8 cellular contexts compared by ENCODE assay signal in the genomic region with DNA sequence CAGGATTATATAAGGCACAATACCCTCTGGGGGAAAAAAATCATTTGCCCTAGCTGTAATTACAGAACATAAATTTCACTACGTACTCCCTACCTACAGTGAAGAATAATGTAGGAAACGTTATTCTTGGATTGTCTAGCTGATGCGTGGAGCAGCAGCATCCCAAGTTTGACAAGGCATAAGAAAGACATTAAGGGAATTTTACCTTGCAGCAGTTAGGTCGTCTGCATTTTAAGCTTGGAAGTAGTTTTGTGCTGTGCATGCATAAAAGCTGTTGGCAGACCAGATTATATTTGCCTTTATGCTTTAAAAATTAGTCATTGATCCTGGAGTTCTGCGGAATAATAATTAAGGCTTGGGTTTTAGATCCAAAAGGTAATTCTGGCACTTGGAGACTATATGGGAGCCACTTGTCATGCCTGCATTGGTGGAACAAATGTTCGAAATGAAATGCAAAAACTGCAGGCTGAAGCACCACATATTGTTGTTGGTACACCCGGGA. TPM values are rescaled to one million over a fixed set of nuclear protein-coding genes. Genes with fewer than 3 reads are reported as not detected.
DNase-seq lines count a peak whose midpoint lies in the region; ATAC-seq, FAIRE-seq and TF ChIP-seq lines count a peak whose summit lies in the region.

No MANE protein-coding gene starts in this region.

- ATAC-seq in heart left ventricle, result no peak
- no peak for ATAC-seq in K562
- no peak for ATAC-seq in memory B cell (ENCODE audit: low read depth)
- ATAC-seq in GM18520 (IDR thresholded peaks at IDR 0.05; ENCODE audit: unreplicated experiment), result no peak

- BruUV-seq in K562 (replicated peaks; lab: Mats Ljungman, UMichigan), result no TSS peak

- TF ChIP-seq POLR2A in heart left ventricle (IDR thresholded peaks at IDR 0.05) (no peak), K562 (conservative IDR thresholded peaks at IDR 0.05) (peak; percentile 19; the same call in 1 of the 2 replicates), vagina (IDR thresholded peaks at IDR 0.05) (no peak)

- WGBS in heart left ventricle, 4 donors, result 19 to 25% (median 23%) methylated on average over 7 of the region's 7 CpGs
- under 1% methylated on average over 7 of the region's 7 CpGs for WGBS in K562 (ENCODE audit: insufficient coverage, low coverage, missing lambda C conversion rate)

- no peak for TF ChIP-seq EP300 in K562 (IDR thresholded peaks at IDR 0.05; ENCODE audit: low read length)

- CTCF ChIA-PET in K562 (lab: Yijun Ruan, JAX; ENCODE audit: low intra/inter-chr PET ratio), result no interaction called here

- H3K36me3 ChIP-seq in heart left ventricle (peaks cover 6 to 68% (median 63%) of the 10 kb centered on the region in 9 donors), K562 (ENCODE audit: control insufficient read depth, insufficient read depth, low read length) (peaks cover 70% of the 10 kb centered on the region), vagina (peaks cover 0 to 60% of the 10 kb centered on the region in 2 donors)

- POLR2A ChIA-PET in K562 (lab: Yijun Ruan, JAX), result interaction anchor here (0.6 to 2.8 kb wide), 14 partner anchors 12 to 354 kb away, joined by 3 to 19 read pairs (median 4); a partner anchor contains a TSS

- H3K4me3 ChIP-seq in heart left ventricle, result peak overlapping the region; percentile 71 to 97 (median 84)
- peak overlapping the region; percentile 81 for H3K4me3 ChIP-seq in K562
- peak overlapping the region; percentile 60 to 76 for H3K4me3 ChIP-seq in vagina

- H3K27ac Mint-ChIP-seq in memory B cell, result peak overlapping the region; percentile 97

- no peak overlapping the region for H3K27ac ChIP-seq in heart left ventricle
- peak overlapping the region; percentile 99 for H3K27ac ChIP-seq in K562 (ENCODE audit: extremely low read depth, low read depth, low read length)
- no peak overlapping the region for H3K27ac ChIP-seq in vagina

- DNase-seq in heart left ventricle, result no peak
- no peak for DNase-seq in cardiac septum (ENCODE audit: low spot score)
- no peak for DNase-seq in K562 (ENCODE audit: extremely low read depth in 1 of 4, low spot score in 3 of 4)
- DNase-seq in memory B cell (ENCODE audit: low spot score in 2 of 2), result no peak
- DNase-seq in vagina (ENCODE audit: extremely low spot score in 2 of 2), result no peak
- no peak for DNase-seq in AG08395 (ENCODE audit: low spot score)
- no peak for DNase-seq in NCI-H1694 treated with DMSO at 0.1 percent for 48 hours (lab: John Stamatoyannopoulos, UW)

- in situ Hi-C loops in K562 (cut with MboI), result no loop called here

- peak overlapping the region; percentile 91 for H3K4me3 Mint-ChIP-seq in memory B cell

- TF ChIP-seq CTCF in heart left ventricle (IDR thresholded peaks at IDR 0.05) (no peak), K562 (IDR thresholded peaks at IDR 0.05 in 2 of 3, conservative IDR thresholded peaks at IDR 0.05 in 1 of 3; ENCODE audit: insufficient read depth in 2 of 3, low read depth in 1 of 3, low read length in 3 of 3) (no peak), vagina (IDR thresholded peaks at IDR 0.05) (no peak)

- no peaks in the 10 kb centered on the region for H3K27me3 Mint-ChIP-seq in memory B cell

- H3K4me2 ChIP-seq in K562 (ENCODE audit: insufficient read depth, low read length), result peak overlapping the region; percentile 99

- no peaks in the 10 kb centered on the region for H3K9me3 ChIP-seq in heart left ventricle
- no peaks in the 10 kb centered on the region for H3K9me3 ChIP-seq in K562 (replicated peaks; ENCODE audit: control insufficient read depth, insufficient read depth, low read depth, low read length)
- H3K9me3 ChIP-seq in vagina, result no peaks in the 10 kb centered on the region

- peaks cover 63% of the 10 kb centered on the region for H4K20me1 ChIP-seq in K562 (replicated peaks; ENCODE audit: control insufficient read depth, insufficient read depth, low read length)

- H3K9me3 Mint-ChIP-seq in memory B cell, result no peaks in the 10 kb centered on the region

- intact Hi-C loops in heart left ventricle (cut with DNase I), result loop anchor here in 1 of 10 donors (10.0 kb wide), 1 partner anchor 851 kb away; a partner anchor contains a TSS
- intact Hi-C loops in cardiac septum (cut with DNase I), result loop anchor here (2.0 kb wide), 1 partner anchor 21 kb away; a partner anchor contains a TSS
- intact Hi-C loops in K562 (cut with micrococcal nuclease), result no loop called here
- intact Hi-C loops in vagina (cut with DNase I), result no loop called here

- peaks cover 68% of the 10 kb centered on the region for H3K79me2 ChIP-seq in K562 (ENCODE audit: control insufficient read depth, insufficient read depth, low read length)

- H3K27me3 ChIP-seq in heart left ventricle (no peaks in the 10 kb centered on the region), K562 (ENCODE audit: control insufficient read depth in 2 of 2, insufficient read depth in 2 of 2, low read length in 2 of 2) (no peaks in the 10 kb centered on the region), vagina (no peaks in the 10 kb centered on the region)

- no peak overlapping the region for H2AFZ ChIP-seq in K562 (ENCODE audit: low read depth, low read length)

- H3K4me1 ChIP-seq in heart left ventricle (peaks cover 7 to 63% (median 40%) of the 10 kb centered on the region in 12 donors), K562 (replicated peaks in 1 of 2; ENCODE audit: control insufficient read depth in 2 of 2, insufficient read depth in 2 of 2, low read length in 2 of 2) (peaks cover 4 to 18% of the 10 kb centered on the region in 2 experiments; a peak in 3 of 5 replicates), vagina (peaks cover 51% of the 10 kb centered on the region)

- no peak for FAIRE-seq in K562 (lab: Jason Lieb, UNC)

- no peak for TF ChIP-seq RAD21 in K562 (CRISPR knock-in tag; conservative IDR thresholded peaks at IDR 0.05 in 1 of 2, IDR thresholded peaks at IDR 0.05 in 1 of 2)

- no peaks in the 10 kb centered on the region for H3K9me1 ChIP-seq in K562 (ENCODE audit: control insufficient read depth, insufficient read depth, low read length)

- peaks cover 44% of the 10 kb centered on the region for H3K36me3 Mint-ChIP-seq in memory B cell

- H3K9ac ChIP-seq in K562 (ENCODE audit: insufficient read depth in 1 of 2, low read depth in 2 of 2, low read length in 2 of 2), result peak overlapping the region; percentile 57 to 100

- peaks cover 44% of the 10 kb centered on the region for H3K4me1 Mint-ChIP-seq in memory B cell

RNA-seq across cellular contexts. Expression of a gene that starts 2.2 kb away (rescaled TPM):
- total RNA-seq in heart left ventricle (100 to 1,000 TPM; 291 to 496 (median 375) TPM), cardiac septum (361 TPM), K562 (2014; rRNA removed) (307 and 311 TPM in 2 replicates), K562 (2014; rRNA removed; fragmentation: Illumina TruSeq; extraction: Trizol) (509 and 525 TPM in 2 replicates), K562 (2015; rRNA removed; fragmentation: Illumina TruSeq; extraction: Trizol) (454 and 491 TPM in 2 replicates), K562 (2021) (314 and 345 TPM in 2 replicates), vagina (375 TPM)
- polyA plus RNA-seq in heart left ventricle (100 to 1,000 TPM; 255 to 330 TPM), K562 (2011; rRNA removed) (610 and 754 TPM in 2 replicates), K562 (2014; fragmentation: Illumina TruSeq; extraction: Trizol) (348 and 435 TPM in 2 replicates), K562 (2014; fragmentation: Nextera tagmentation; extraction: Ambion mirVana) (100 to 1,000 TPM; 329 to 333 TPM), K562 (2014; rRNA removed) (486 and 488 TPM in 2 replicates)
- 907 and 2,185 TPM in 2 replicates for total RNA-seq in K562 (2011; cell fraction: chromatin; rRNA removed; ENCODE audit: low replicate concordance)
- 596 and 759 TPM in 2 replicates for total RNA-seq in K562 (2011; cell fraction: nucleolus; rRNA removed)
- 826 and 984 TPM in 2 replicates for total RNA-seq in K562 (2011; cell fraction: nucleoplasm; rRNA removed)
- 99.9 and 649 TPM in 2 replicates for polyA plus RNA-seq in K562 (2011; cell fraction: cytosol; rRNA removed)
- 835 and 1,465 TPM in 2 replicates for polyA plus RNA-seq in K562 (2011; cell fraction: nucleus; rRNA removed)
- 245 and 306 TPM in 2 replicates for polyA plus RNA-seq in K562 (2012)
- 799 and 873 TPM in 2 replicates for polyA minus RNA-seq in K562 (2011; rRNA and poly(A)+ RNA removed)
- polyA minus RNA-seq in K562 (2011; cell fraction: cytosol; rRNA and poly(A)+ RNA removed), result 331 and 423 TPM in 2 replicates
- 872 and 1,595 TPM in 2 replicates for polyA minus RNA-seq in K562 (2011; cell fraction: nucleus; rRNA and poly(A)+ RNA removed)

RNA-seq across cellular contexts. Expression of a gene that starts 20.7 kb away (rescaled TPM):
- 1 to 10 TPM; 4.6 to 9.8 (median 7.9) TPM for total RNA-seq in heart left ventricle
- polyA plus RNA-seq in heart left ventricle, result 10 to 100 TPM in 1 of 2 donors, 1 to 10 TPM in 1; 7.2 to 21.0 TPM
- 6.4 TPM for total RNA-seq in cardiac septum
- 83.7 and 192 TPM in 2 replicates for total RNA-seq in K562 (2011; cell fraction: chromatin; rRNA removed; ENCODE audit: low replicate concordance)
- 38.6 and 48.2 TPM in 2 replicates for total RNA-seq in K562 (2011; cell fraction: nucleolus; rRNA removed)
- total RNA-seq in K562 (2011; cell fraction: nucleoplasm; rRNA removed), result 72.6 and 72.7 TPM in 2 replicates
- total RNA-seq in K562 (2014; rRNA removed), result 127 and 138 TPM in 2 replicates
- 191 and 198 TPM in 2 replicates for total RNA-seq in K562 (2014; rRNA removed; fragmentation: Illumina TruSeq; extraction: Trizol)
- total RNA-seq in K562 (2015; rRNA removed; fragmentation: Illumina TruSeq; extraction: Trizol), result 162 and 180 TPM in 2 replicates
- total RNA-seq in K562 (2021), result 109 and 122 TPM in 2 replicates
- 84.9 and 105 TPM in 2 replicates for polyA plus RNA-seq in K562 (2011; rRNA removed)
- polyA plus RNA-seq in K562 (2011; cell fraction: cytosol; rRNA removed), result 19.1 and 34.8 TPM in 2 replicates
- 177 and 244 TPM in 2 replicates for polyA plus RNA-seq in K562 (2011; cell fraction: nucleus; rRNA removed)
- 127 and 129 TPM in 2 replicates for polyA plus RNA-seq in K562 (2012)
- polyA plus RNA-seq in K562 (2014; fragmentation: Illumina TruSeq; extraction: Trizol), result 161 and 181 TPM in 2 replicates
- polyA plus RNA-seq in K562 (2014; fragmentation: Nextera tagmentation; extraction: Ambion mirVana), result 100 to 1,000 TPM; 180 to 227 TPM
- polyA plus RNA-seq in K562 (2014; rRNA removed), result 166 and 195 TPM in 2 replicates
- polyA minus RNA-seq in K562 (2011; rRNA and poly(A)+ RNA removed), result 44.9 and 47.6 TPM in 2 replicates
- 28.5 and 30.7 TPM in 2 replicates for polyA minus RNA-seq in K562 (2011; cell fraction: cytosol; rRNA and poly(A)+ RNA removed)
- polyA minus RNA-seq in K562 (2011; cell fraction: nucleus; rRNA and poly(A)+ RNA removed), result 28.0 and 43.4 TPM in 2 replicates
- 8.3 TPM for total RNA-seq in vagina

RNA-seq across cellular contexts. Expression of a gene that starts 56.9 kb away (rescaled TPM):
- total RNA-seq in heart left ventricle (100 to 1,000 TPM in 1 of 9 donors, 10 to 100 TPM in 2, 1 to 10 TPM in 4, under 1 TPM in 2; 0.12 to 113 (median 1.8) TPM), cardiac septum (1.5 TPM), K562 (2014; rRNA removed) (not detected in 2 replicates), K562 (2014; rRNA removed; fragmentation: Illumina TruSeq; extraction: Trizol) (not detected in 2 replicates), K562 (2015; rRNA removed; fragmentation: Illumina TruSeq; extraction: Trizol) (not detected in 2 replicates), K562 (2021) (0.04 TPM in 1 of 2 replicates, not detected in the other), vagina (36.6 TPM)
- polyA plus RNA-seq in heart left ventricle (10 to 100 TPM in 1 of 2 donors, 1 to 10 TPM in 1; 1.1 to 19.6 TPM), K562 (2011; rRNA removed) (0.01 and 0.03 TPM in 2 replicates), K562 (2014; fragmentation: Illumina TruSeq; extraction: Trizol) (0.04 TPM in 2 replicates), K562 (2014; fragmentation: Nextera tagmentation; extraction: Ambion mirVana) (under 1 TPM; 0.01 to 0.03 TPM), K562 (2014; rRNA removed) (0.03 TPM in 1 of 2 replicates, not detected in the other)
- not detected in 2 replicates for total RNA-seq in K562 (2011; cell fraction: chromatin; rRNA removed; ENCODE audit: low replicate concordance)
- total RNA-seq in K562 (2011; cell fraction: nucleolus; rRNA removed), result 0.13 TPM in 1 of 2 replicates, not detected in the other
- not detected in 2 replicates for total RNA-seq in K562 (2011; cell fraction: nucleoplasm; rRNA removed)
- 0.01 TPM in 1 of 2 replicates, not detected in the other for polyA plus RNA-seq in K562 (2011; cell fraction: cytosol; rRNA removed)
- polyA plus RNA-seq in K562 (2011; cell fraction: nucleus; rRNA removed), result not detected in 2 replicates
- polyA plus RNA-seq in K562 (2012), result 0.01 TPM in 1 of 2 replicates, not detected in the other
- not detected in 2 replicates for polyA minus RNA-seq in K562 (2011; rRNA and poly(A)+ RNA removed)
- not detected in 2 replicates for polyA minus RNA-seq in K562 (2011; cell fraction: cytosol; rRNA and poly(A)+ RNA removed)
- polyA minus RNA-seq in K562 (2011; cell fraction: nucleus; rRNA and poly(A)+ RNA removed), result not detected in 2 replicates
